Comparison of ENCODE assay signal across 17 cellular contexts in the genomic region with DNA sequence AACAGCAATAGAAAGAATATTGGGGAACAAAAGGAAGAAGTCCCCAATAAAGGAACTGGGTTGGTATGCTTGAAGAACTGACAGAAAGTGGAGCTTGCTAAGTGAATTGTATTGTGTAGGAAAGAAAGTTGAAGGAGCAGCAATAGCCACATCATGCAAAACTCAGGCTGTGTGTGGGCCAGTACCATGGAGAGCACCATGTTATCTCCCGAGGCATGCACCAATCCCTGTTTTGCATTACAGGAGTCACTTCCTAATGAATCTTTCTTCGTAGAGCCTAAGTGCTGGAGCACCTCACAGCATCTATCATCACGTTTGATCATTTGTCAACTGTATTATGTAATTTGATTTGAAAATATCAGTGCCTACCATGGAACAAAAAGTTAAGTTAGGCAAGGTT.
DNase-seq lines count a peak whose midpoint lies in the region; TF ChIP-seq lines count a peak whose summit lies in the region.
"Had no signal": no experiment of that assay in that cellular context is flagged by ENCODE, and none has a peak within 500 bp of the region (broad histone marks: within the 10 kb centered on the region; RNA-seq: fewer than 3 reads in every experiment).

No MANE protein-coding gene starts in this region.

- no peak overlapping the region for H3K4ac ChIP-seq in H9 (ENCODE audit: low read depth, low read length)

- H3K36me3 Mint-ChIP-seq in H9 (ENCODE audit: insufficient read depth in 1 of 3, low read depth in 3 of 3) (no peaks in the 10 kb centered on the region), nephron progenitor cell (ENCODE audit: low read depth) (no peaks in the 10 kb centered on the region)
- H3K36me3 Mint-ChIP-seq: CD14-positive monocyte had no signal

- no peak overlapping the region for H2BK12ac ChIP-seq in H9 (ENCODE audit: insufficient read length, low read depth, low read length)

- H4K20me1 ChIP-seq in H9 (ENCODE audit: control insufficient read depth, insufficient read depth, insufficient read length) (no peaks in the 10 kb centered on the region), fibroblast of lung (ENCODE audit: control insufficient read depth, extremely low read depth, insufficient read depth, low read length) (no peaks in the 10 kb centered on the region)

- H3K14ac ChIP-seq in H9 (ENCODE audit: insufficient read depth, low read length) = no peak overlapping the region

- no peak overlapping the region for H3K4me3 Mint-ChIP-seq in H9
- no peak overlapping the region for H3K4me3 Mint-ChIP-seq in nephron progenitor cell
- H3K4me3 Mint-ChIP-seq: activated CD4-positive, alpha-beta memory T cell treated with anti-CD3 and anti-CD28 coated beads, Interleukin-2, amount 10 ng/mL, durations not matched to agents 7 days and 5 days; CD14-positive monocyte; stimulated activated naive CD8-positive, alpha-beta T cell treated with anti-CD3 and anti-CD28 coated beads, Interleukin-15, Interleukin-2, amounts not matched to agents 100 ng/mL and 50 ng/mL, for 24 hours had no signal

- H3K36me3 ChIP-seq in fibroblast of lung (ENCODE audit: control insufficient read depth, insufficient read depth, low read length) (no peaks in the 10 kb centered on the region), esophagus muscularis mucosa (no peaks in the 10 kb centered on the region), colonic mucosa (no peaks in the 10 kb centered on the region)
- H3K36me3 ChIP-seq: prostate gland had no signal

- TF ChIP-seq EP300 in esophagus muscularis mucosa (IDR thresholded peaks at IDR 0.05) = no peak

- H3K4me3 ChIP-seq in fibroblast of lung (replicated peaks in 1 of 4; ENCODE audit: control extremely low read depth in 1 of 4, insufficient read depth in 1 of 4, low read depth in 3 of 4, low read length in 4 of 4) (no peak overlapping the region), esophagus muscularis mucosa (no peak overlapping the region), colonic mucosa (no peak overlapping the region)
- H3K4me3 ChIP-seq: coronary artery, prostate gland had no signal

- no peak overlapping the region for H3T11ph ChIP-seq in H9 (ENCODE audit: low read length)

- H3K4me2 ChIP-seq in H9 (ENCODE audit: insufficient read depth, insufficient read length, low read length) = no peak overlapping the region
- no peak overlapping the region for H3K4me2 ChIP-seq in fibroblast of lung (ENCODE audit: extremely low read depth, insufficient read depth, low read length)

- no peak overlapping the region for H4K8ac ChIP-seq in H9 (replicated peaks; ENCODE audit: insufficient read length, low read depth, low read length)

- no peak overlapping the region for H4K91ac ChIP-seq in H9 (ENCODE audit: insufficient read length, low read depth, low read length)

- H3K27me3 ChIP-seq in H9 (ENCODE audit: insufficient read depth, low read length) (no peaks in the 10 kb centered on the region), fibroblast of lung (ENCODE audit: control insufficient read depth, insufficient read depth, low read length) (no peaks in the 10 kb centered on the region), esophagus muscularis mucosa (no peaks in the 10 kb centered on the region), colonic mucosa (no peaks in the 10 kb centered on the region)

- no peak overlapping the region for H2BK15ac ChIP-seq in H9 (ENCODE audit: low read depth, low read length)

- H4K5ac ChIP-seq in H9 (ENCODE audit: insufficient read length, low read depth, low read length) = no peak overlapping the region

- H3K4me1 Mint-ChIP-seq in H9 (no peaks in the 10 kb centered on the region), nephron progenitor cell (no peaks in the 10 kb centered on the region)
- H3K4me1 Mint-ChIP-seq: activated CD4-positive, alpha-beta memory T cell treated with anti-CD3 and anti-CD28 coated beads, Interleukin-2, amount 10 ng/mL, durations not matched to agents 7 days and 5 days; CD14-positive monocyte had no signal

- H3K9me3 Mint-ChIP-seq in H9 = no peaks in the 10 kb centered on the region
- H3K9me3 Mint-ChIP-seq in nephron progenitor cell = no peaks in the 10 kb centered on the region
- H3K9me3 Mint-ChIP-seq: activated CD4-positive, alpha-beta memory T cell treated with anti-CD3 and anti-CD28 coated beads, Interleukin-2, amount 10 ng/mL, durations not matched to agents 7 days and 5 days; CD14-positive monocyte; stimulated activated naive CD8-positive, alpha-beta T cell treated with anti-CD3 and anti-CD28 coated beads, Interleukin-15, Interleukin-2, amounts not matched to agents 100 ng/mL and 50 ng/mL, for 24 hours had no signal

- TF ChIP-seq POLR2A in esophagus muscularis mucosa (IDR thresholded peaks at IDR 0.05; ENCODE audit: low read depth) = no peak

- no peak overlapping the region for H2AK5ac ChIP-seq in H9 (ENCODE audit: insufficient read length, low read length)

- H3K79me1 ChIP-seq in H9 (ENCODE audit: insufficient read depth, low read depth, low read length, poor library complexity, severe bottlenecking) = no peaks in the 10 kb centered on the region

- no peaks in the 10 kb centered on the region for H3K23me2 ChIP-seq in H9 (ENCODE audit: insufficient read length, low read depth, low read length, poor library complexity, severe bottlenecking)

- H2BK20ac ChIP-seq in H9 (ENCODE audit: low read depth, low read length, poor library complexity, severe bottlenecking) = no peak overlapping the region

- H2AFZ ChIP-seq in H9 (ENCODE audit: low read length) (no peak overlapping the region), fibroblast of lung (ENCODE audit: low read length) (no peak overlapping the region)

- DNase-seq in H9 (peak; percentile 68), RWPE1 (ENCODE audit: low spot score) (peak; percentile 43), fibroblast of lung (ENCODE audit: low read depth in 2 of 2) (peak; percentile 6 to 22), nephron progenitor cell (peak; percentile 65), esophagus muscularis mucosa (ENCODE audit: extremely low spot score) (no peak), NCI-H2196 (lab: John Stamatoyannopoulos, UW; ENCODE audit: unreplicated experiment) (no peak), colonic mucosa (no peak)
- no peak for DNase-seq in activated CD4-positive, alpha-beta T cell treated with anti-CD3 and anti-CD28 coated beads, Interleukin-2, amount 50 U/mL, for 4 hours
- DNase-seq: activated CD4-positive, alpha-beta memory T cell treated with anti-CD3 and anti-CD28 coated beads, Interleukin-2, amount 10 ng/mL, durations not matched to agents 7 days and 5 days; activated naive CD4-positive, alpha-beta T cell; NCI-H187; NK-92 treated with Interleukin-12 subunit alpha and Interleukin-12 subunit beta, amount 100 ng/mL, for 24 hours; stimulated activated CD4-positive, alpha-beta T cell treated with anti-CD3 and anti-CD28 coated beads, Interleukin-4, amount 100 ng/mL, for 4 hours had no signal

- H3K23ac ChIP-seq in H9 (ENCODE audit: insufficient read length, low read depth, low read length) = no peak overlapping the region

- H3K27me3 Mint-ChIP-seq in H9 (ENCODE audit: low read depth) = peaks cover 5% of the 10 kb centered on the region
- peaks cover 9% of the 10 kb centered on the region for H3K27me3 Mint-ChIP-seq in nephron progenitor cell (ENCODE audit: low read depth, poor library complexity)

- H3K27ac Mint-ChIP-seq in H9 (no peak overlapping the region), nephron progenitor cell (no peak overlapping the region)
- H3K27ac Mint-ChIP-seq: activated CD4-positive, alpha-beta memory T cell treated with anti-CD3 and anti-CD28 coated beads, Interleukin-2, amount 10 ng/mL, durations not matched to agents 7 days and 5 days; CD14-positive monocyte; stimulated activated naive CD8-positive, alpha-beta T cell treated with anti-CD3 and anti-CD28 coated beads, Interleukin-15, Interleukin-2, amounts not matched to agents 100 ng/mL and 50 ng/mL, for 24 hours had no signal

- no peak overlapping the region for H2BK120ac ChIP-seq in H9 (ENCODE audit: low read depth, low read length, poor library complexity, severe bottlenecking)

- POLR2A ChIA-PET in RWPE1 (lab: Yijun Ruan, JAX; ENCODE audit: low non-redundant PET) = no interaction called here

- CTCF ChIA-PET in RWPE1 (lab: Yijun Ruan, JAX) = interaction anchor here (0.7 kb wide), 1 partner anchor 10 kb away, joined by 3 read pairs; no protein-coding TSS in a partner anchor

- H3K18ac ChIP-seq in H9 (ENCODE audit: insufficient read length, low read depth, low read length) = no peak overlapping the region

- H3K27ac ChIP-seq in H9 (ENCODE audit: insufficient read length, low read depth, low read length) (no peak overlapping the region), RWPE1 (no peak overlapping the region), fibroblast of lung (ENCODE audit: insufficient read depth, low read length) (no peak overlapping the region), esophagus muscularis mucosa (replicated peaks in 1 of 4) (no peak overlapping the region), colonic mucosa (no peak overlapping the region)
- H3K27ac ChIP-seq: coronary artery, prostate gland had no signal

- no peak overlapping the region for H3K56ac ChIP-seq in H9 (ENCODE audit: insufficient read length, low read depth, low read length)

- H3K9ac ChIP-seq in H9 (ENCODE audit: extremely low read depth, insufficient read length, low read length) (no peak overlapping the region), fibroblast of lung (ENCODE audit: insufficient read depth, low read length) (no peak overlapping the region), colonic mucosa (ENCODE audit: low read depth in 2 of 2, low read length in 2 of 2) (no peak overlapping the region)

- H3K4me1 ChIP-seq in H9 (ENCODE audit: insufficient read depth, low read length) (no peaks in the 10 kb centered on the region), fibroblast of lung (ENCODE audit: control insufficient read depth, extremely low read depth, insufficient read depth, low read length) (no peaks in the 10 kb centered on the region), esophagus muscularis mucosa (no peaks in the 10 kb centered on the region), colonic mucosa (no peaks in the 10 kb centered on the region)
- H3K4me1 ChIP-seq: prostate gland had no signal

- intact Hi-C loops in esophagus muscularis mucosa (cut with DNase I) (no loop called here), colonic mucosa (cut with DNase I) (no loop called here)

- H3K79me2 ChIP-seq in H9 (ENCODE audit: insufficient read depth, low read length) = no peaks in the 10 kb centered on the region
- H3K79me2 ChIP-seq in fibroblast of lung (ENCODE audit: control insufficient read depth, insufficient read depth, low read length) = no peaks in the 10 kb centered on the region

- TF ChIP-seq CTCF in H9 (conservative IDR thresholded peaks at IDR 0.05) (no peak), RWPE1 (conservative IDR thresholded peaks at IDR 0.05; ENCODE audit: low read depth) (no peak), fibroblast of lung (conservative IDR thresholded peaks at IDR 0.05 in 1 of 2, IDR thresholded peaks at IDR 0.05 in 1 of 2; ENCODE audit: low read depth in 1 of 2, low read length in 2 of 2) (no peak), nephron progenitor cell (IDR thresholded peaks at IDR 0.05) (no peak), esophagus muscularis mucosa (IDR thresholded peaks at IDR 0.05) (no peak), colonic mucosa (IDR thresholded peaks at IDR 0.05) (no peak)

- WGBS in H9 (ENCODE audit: extremely low coverage, insufficient read length, low lambda C conversion rate) = no CpG with 5 or more reads among the region's 3 CpGs
- 9% methylated on average over 3 of the region's 3 CpGs for WGBS in esophagus muscularis mucosa

- H3K9me3 ChIP-seq in H9 (ENCODE audit: control insufficient read depth, low read depth, low read length) = no peaks in the 10 kb centered on the region
- H3K9me3 ChIP-seq in fibroblast of lung (ENCODE audit: control insufficient read depth, insufficient read depth, low read depth, low read length) = no peaks in the 10 kb centered on the region
- H3K9me3 ChIP-seq in esophagus muscularis mucosa = no peaks in the 10 kb centered on the region
- H3K9me3 ChIP-seq in colonic mucosa = no peaks in the 10 kb centered on the region
- H3K9me3 ChIP-seq: prostate gland had no signal

- H2BK5ac ChIP-seq in H9 (ENCODE audit: insufficient read length, low read length) = no peak overlapping the region

Comparison
In these comparisons a context has a peak if more than half of its experiments do, and no peak if none do; other contexts are left out.
1. DNase-seq: peak in H9 (single experiment), RWPE1 (single experiment), fibroblast of lung (2 of 2) and nephron progenitor cell (single experiment); none in esophagus muscularis mucosa (single experiment), NCI-H2196 (single experiment), activated CD4-positive, alpha-beta T cell treated with anti-CD3 and anti-CD28 coated beads, Interleukin-2, amount 50 U/mL, for 4 hours (0 of 2) and colonic mucosa (single experiment).